In genomic region chr20:25353754-25354705, GRCh38 we compare ENCODE assay signal across 15 cellular contexts. TPM values are rescaled to one million over a fixed set of nuclear protein-coding genes. Genes with fewer than 3 reads are reported as not detected.
DNase-seq lines count a peak whose midpoint lies in the region; ATAC-seq lines count a peak whose summit lies in the region.
"Had no signal": no experiment of that assay in that cellular context is flagged by ENCODE, and none has a peak within 500 bp of the region (broad histone marks: within the 10 kb centered on the region; RNA-seq: fewer than 3 reads in every experiment).

No MANE protein-coding gene starts in this region.

- intact Hi-C loops in left colon (cut with DNase I, micrococcal nuclease), result no loop called here

- ATAC-seq in left colon (peak; percentile 49), HG02610 (IDR thresholded peaks at IDR 0.05; ENCODE audit: unreplicated experiment) (no peak)

- H3K27ac ChIP-seq in angular gyrus (ENCODE audit: low read depth, low read length), result peak overlapping the region; percentile 62
- H3K27ac ChIP-seq: BLaER1 treated with 17β-estradiol and CSF1 and Interleukin-3, amounts not matched to agents 10 nM and 100 nM; KMS-11 had no signal

- peak; percentile 70 for DNase-seq in HT-29 (ENCODE audit: low spot score)
- DNase-seq in left colon, result no peak
- peak; percentile 45 for DNase-seq in superior temporal gyrus (ENCODE audit: extremely low spot score)
- DNase-seq in NCI-H345 treated with DMSO at 0.1 percent for 48 hours (lab: John Stamatoyannopoulos, UW; ENCODE audit: unreplicated experiment), result no peak
- no peak for DNase-seq in SW 1271 (lab: John Stamatoyannopoulos, UW)
- DNase-seq: activated B cell treated with CpG ODN at 0.5 μM for 24 hours; activated gamma-delta T cell; DMS79; effector CD4-positive, alpha-beta T cell; NCI-H1417 treated with DMSO at 0.1 percent for 48 hours; NCI-H345 had no signal

RNA-seq across cellular contexts. Expression of gene ABHD12, which starts 36.6 kb away (rescaled TPM):
- 93.6 and 105 TPM in 2 replicates for total RNA-seq in HT-29 (2014; rRNA removed; shearing (Covaris generic))
- total RNA-seq in left colon, result 10 to 100 TPM; 42.4 to 76.1 TPM

RNA-seq across cellular contexts. Expression of gene GINS1, which starts 53.4 kb away (rescaled TPM):
- 20.2 and 21.1 TPM in 2 replicates for total RNA-seq in HT-29 (2014; rRNA removed; shearing (Covaris generic))
- total RNA-seq in left colon, result 1 to 10 TPM; 2.7 to 5.0 TPM

Comparison
In these comparisons a context has a peak if more than half of its experiments do, and no peak if none do; other contexts are left out.
1. DNase-seq: peak in HT-29 (single experiment) and superior temporal gyrus (single experiment); none in left colon (0 of 2), NCI-H345 treated with DMSO at 0.1 percent for 48 hours (single experiment) and SW 1271 (0 of 2).